1 cellular context compared by ENCODE assay signal in the genomic region with DNA sequence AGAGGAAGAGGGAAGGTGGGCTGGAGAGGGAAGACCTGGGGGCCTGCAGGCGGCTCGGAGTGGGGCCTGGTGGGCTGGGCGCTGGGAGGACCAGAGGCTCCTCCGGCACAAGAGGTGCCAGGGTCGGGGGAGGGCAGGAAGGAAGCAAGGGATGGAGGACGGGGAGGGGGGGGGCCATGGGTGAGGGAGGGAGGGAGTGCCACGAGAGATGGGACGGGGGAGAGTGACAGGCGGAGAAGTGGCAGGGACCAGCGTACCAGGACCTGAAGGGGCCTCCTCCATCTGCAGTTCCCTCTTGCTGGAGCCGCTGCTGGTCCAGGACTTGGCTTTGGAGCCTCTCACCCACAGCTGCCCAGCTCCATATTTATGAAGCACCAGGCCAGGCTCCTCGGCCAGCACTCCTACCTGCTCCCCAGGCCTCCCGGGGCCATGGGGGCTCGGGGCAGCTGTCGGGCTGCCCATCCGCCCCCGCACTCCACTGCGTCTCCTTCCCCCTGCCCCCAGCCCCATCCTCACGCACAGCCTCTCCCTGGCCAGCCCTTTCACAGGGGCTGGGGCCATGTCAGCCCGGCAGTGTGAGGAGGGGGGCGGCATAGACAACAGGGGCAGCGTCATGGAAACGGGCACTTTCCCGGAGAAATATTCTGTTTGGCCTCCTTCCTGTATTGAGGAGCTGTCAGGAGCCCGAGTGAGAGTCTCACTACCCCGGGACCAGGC.
TF ChIP-seq lines count a peak whose summit lies in the region.

No MANE protein-coding gene starts in this region.

TF ChIP-seq in WTC11, 78 proteins besides CTCF, POLR2A, EP300 and RAD21 (continued from another document):
- TF ChIP-seq, protein P1, sequence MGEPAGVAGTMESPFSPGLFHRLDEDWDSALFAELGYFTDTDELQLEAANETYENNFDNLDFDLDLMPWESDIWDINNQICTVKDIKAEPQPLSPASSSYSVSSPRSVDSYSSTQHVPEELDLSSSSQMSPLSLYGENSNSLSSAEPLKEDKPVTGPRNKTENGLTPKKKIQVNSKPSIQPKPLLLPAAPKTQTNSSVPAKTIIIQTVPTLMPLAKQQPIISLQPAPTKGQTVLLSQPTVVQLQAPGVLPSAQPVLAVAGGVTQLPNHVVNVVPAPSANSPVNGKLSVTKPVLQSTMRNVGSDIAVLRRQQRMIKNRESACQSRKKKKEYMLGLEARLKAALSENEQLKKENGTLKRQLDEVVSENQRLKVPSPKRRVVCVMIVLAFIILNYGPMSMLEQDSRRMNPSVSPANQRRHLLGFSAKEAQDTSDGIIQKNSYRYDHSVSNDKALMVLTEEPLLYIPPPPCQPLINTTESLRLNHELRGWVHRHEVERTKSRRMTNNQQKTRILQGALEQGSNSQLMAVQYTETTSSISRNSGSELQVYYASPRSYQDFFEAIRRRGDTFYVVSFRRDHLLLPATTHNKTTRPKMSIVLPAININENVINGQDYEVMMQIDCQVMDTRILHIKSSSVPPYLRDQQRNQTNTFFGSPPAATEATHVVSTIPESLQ (CRISPR knock-in tag; IDR thresholded peaks at IDR 0.05) = no peak
- TF ChIP-seq, protein P2, sequence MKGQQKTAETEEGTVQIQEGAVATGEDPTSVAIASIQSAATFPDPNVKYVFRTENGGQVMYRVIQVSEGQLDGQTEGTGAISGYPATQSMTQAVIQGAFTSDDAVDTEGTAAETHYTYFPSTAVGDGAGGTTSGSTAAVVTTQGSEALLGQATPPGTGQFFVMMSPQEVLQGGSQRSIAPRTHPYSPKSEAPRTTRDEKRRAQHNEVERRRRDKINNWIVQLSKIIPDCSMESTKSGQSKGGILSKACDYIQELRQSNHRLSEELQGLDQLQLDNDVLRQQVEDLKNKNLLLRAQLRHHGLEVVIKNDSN (CRISPR knock-in tag; IDR thresholded peaks at IDR 0.05) = no peak
- no peak for TF ChIP-seq JUN (CRISPR knock-in tag; IDR thresholded peaks at IDR 0.05)
- no peak for TF ChIP-seq ZNF423 (CRISPR knock-in tag; IDR thresholded peaks at IDR 0.05)
- TF ChIP-seq, protein P3, sequence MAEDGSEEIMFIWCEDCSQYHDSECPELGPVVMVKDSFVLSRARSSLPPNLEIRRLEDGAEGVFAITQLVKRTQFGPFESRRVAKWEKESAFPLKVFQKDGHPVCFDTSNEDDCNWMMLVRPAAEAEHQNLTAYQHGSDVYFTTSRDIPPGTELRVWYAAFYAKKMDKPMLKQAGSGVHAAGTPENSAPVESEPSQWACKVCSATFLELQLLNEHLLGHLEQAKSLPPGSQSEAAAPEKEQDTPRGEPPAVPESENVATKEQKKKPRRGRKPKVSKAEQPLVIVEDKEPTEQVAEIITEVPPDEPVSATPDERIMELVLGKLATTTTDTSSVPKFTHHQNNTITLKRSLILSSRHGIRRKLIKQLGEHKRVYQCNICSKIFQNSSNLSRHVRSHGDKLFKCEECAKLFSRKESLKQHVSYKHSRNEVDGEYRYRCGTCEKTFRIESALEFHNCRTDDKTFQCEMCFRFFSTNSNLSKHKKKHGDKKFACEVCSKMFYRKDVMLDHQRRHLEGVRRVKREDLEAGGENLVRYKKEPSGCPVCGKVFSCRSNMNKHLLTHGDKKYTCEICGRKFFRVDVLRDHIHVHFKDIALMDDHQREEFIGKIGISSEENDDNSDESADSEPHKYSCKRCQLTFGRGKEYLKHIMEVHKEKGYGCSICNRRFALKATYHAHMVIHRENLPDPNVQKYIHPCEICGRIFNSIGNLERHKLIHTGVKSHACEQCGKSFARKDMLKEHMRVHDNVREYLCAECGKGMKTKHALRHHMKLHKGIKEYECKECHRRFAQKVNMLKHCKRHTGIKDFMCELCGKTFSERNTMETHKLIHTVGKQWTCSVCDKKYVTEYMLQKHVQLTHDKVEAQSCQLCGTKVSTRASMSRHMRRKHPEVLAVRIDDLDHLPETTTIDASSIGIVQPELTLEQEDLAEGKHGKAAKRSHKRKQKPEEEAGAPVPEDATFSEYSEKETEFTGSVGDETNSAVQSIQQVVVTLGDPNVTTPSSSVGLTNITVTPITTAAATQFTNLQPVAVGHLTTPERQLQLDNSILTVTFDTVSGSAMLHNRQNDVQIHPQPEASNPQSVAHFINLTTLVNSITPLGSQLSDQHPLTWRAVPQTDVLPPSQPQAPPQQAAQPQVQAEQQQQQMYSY (CRISPR knock-in tag; IDR thresholded peaks at IDR 0.05) = no peak
